21 cellular contexts compared by ENCODE assay signal in the genomic region with DNA sequence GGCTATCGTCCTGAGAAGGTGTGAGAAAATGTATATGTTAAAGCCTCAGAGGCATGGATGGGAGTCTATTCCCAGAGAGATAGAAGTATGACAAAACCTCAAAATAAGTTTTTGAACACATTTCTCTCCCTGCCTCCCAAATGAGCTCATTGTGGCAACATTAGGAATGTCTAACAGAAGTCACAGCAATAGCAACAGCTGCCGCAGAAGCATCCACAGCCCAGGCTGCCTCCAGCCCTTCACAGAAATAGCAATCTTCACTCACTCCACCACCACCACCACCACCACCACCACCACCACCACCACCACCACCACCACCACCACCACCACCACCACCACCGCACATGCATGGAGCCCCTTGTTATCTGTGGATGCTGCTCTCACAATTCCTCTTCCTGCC. TPM values are rescaled to one million over a fixed set of nuclear protein-coding genes. Genes with fewer than 3 reads are reported as not detected.
DNase-seq lines count a peak whose midpoint lies in the region; ATAC-seq, FAIRE-seq and TF ChIP-seq lines count a peak whose summit lies in the region.
"Had no signal": no experiment of that assay in that cellular context is flagged by ENCODE, and none has a peak within 500 bp of the region (broad histone marks: within the 10 kb centered on the region; RNA-seq: fewer than 3 reads in every experiment).

No MANE protein-coding gene starts in this region.

- FAIRE-seq in HTR-8/SVneo (lab: Jason Lieb, UNC), result peak; percentile 33
- FAIRE-seq: GM12891, H54, HepG2 had no signal

- peak; percentile 12 for DNase-seq in Ammon's horn (ENCODE audit: low spot score)
- DNase-seq in HTR-8/SVneo (ENCODE audit: insufficient read length, low spot score), result no peak
- DNase-seq in right atrium auricular region (ENCODE audit: low spot score), result no peak
- DNase-seq in skeletal muscle cell (ENCODE audit: low read depth), result peak; percentile 14
- DNase-seq in hippocampal formation (lab: John Stamatoyannopoulos, UW), result no peak
- DNase-seq: CD8-positive, alpha-beta T cell; HFFc6; KG1; NCI-H1436 treated with DMSO at 0.1 percent for 48 hours; NCI-H2081; NCI-H510A; NCI-H774; PC-9 had no signal

- H3K4me1 ChIP-seq in right atrium auricular region, result no peaks in the 10 kb centered on the region
- H3K4me1 ChIP-seq: BLaER1 had no signal

- H3K9me3 ChIP-seq in right atrium auricular region, result no peaks in the 10 kb centered on the region
- H3K9me3 ChIP-seq: BLaER1 had no signal

- TF ChIP-seq CTCF in right atrium auricular region (IDR thresholded peaks at IDR 0.05), result no peak

- no peak overlapping the region for H3K4me3 ChIP-seq in right atrium auricular region
- H3K4me3 ChIP-seq in skeletal muscle cell (ENCODE audit: low read depth, low read length), result no peak overlapping the region
- H3K4me3 ChIP-seq: BLaER1, PC-9, SK-N-MC had no signal

- no peak for ATAC-seq in GM18858 (IDR thresholded peaks at IDR 0.05; ENCODE audit: unreplicated experiment)
- no peak for ATAC-seq in GM19452 (IDR thresholded peaks at IDR 0.05; ENCODE audit: unreplicated experiment)
- ATAC-seq: CD8-positive, alpha-beta T cell; HepG2 had no signal

- no peaks in the 10 kb centered on the region for H3K27me3 ChIP-seq in right atrium auricular region
- H3K27me3 ChIP-seq: BLaER1 had no signal

- no peaks in the 10 kb centered on the region for H3K36me3 ChIP-seq in right atrium auricular region

- peak overlapping the region; percentile 62 to 63 for H3K27ac ChIP-seq in right atrium auricular region
- H3K27ac ChIP-seq: BLaER1, PC-9, SK-N-MC had no signal

RNA-seq across cellular contexts. Expression of a gene that starts 18.3 kb away (rescaled TPM):
- total RNA-seq in right atrium auricular region, result 1 to 10 TPM; 2.0 to 3.8 TPM
- total RNA-seq: HepG2, HFFc6, M059J, PC-9 had no signal

RNA-seq across cellular contexts. Expression of a gene that starts 52.9 kb away (rescaled TPM):
- 10 to 100 TPM; 40.0 to 90.3 TPM for total RNA-seq in right atrium auricular region

RNA-seq across cellular contexts. Expression of a gene that starts 53.0 kb away (rescaled TPM):
- 1 to 10 TPM in 1 of 2 donors, under 1 TPM in 1; 0.79 to 7.1 TPM for total RNA-seq in right atrium auricular region

Comparison
In these comparisons a context has a peak if more than half of its experiments do, and no peak if none do; other contexts are left out.
1. DNase-seq: peak in Ammon's horn (single experiment) and skeletal muscle cell (single experiment); none in HTR-8/SVneo (single experiment), right atrium auricular region (single experiment) and hippocampal formation (0 of 2).